In the genomic region with DNA sequence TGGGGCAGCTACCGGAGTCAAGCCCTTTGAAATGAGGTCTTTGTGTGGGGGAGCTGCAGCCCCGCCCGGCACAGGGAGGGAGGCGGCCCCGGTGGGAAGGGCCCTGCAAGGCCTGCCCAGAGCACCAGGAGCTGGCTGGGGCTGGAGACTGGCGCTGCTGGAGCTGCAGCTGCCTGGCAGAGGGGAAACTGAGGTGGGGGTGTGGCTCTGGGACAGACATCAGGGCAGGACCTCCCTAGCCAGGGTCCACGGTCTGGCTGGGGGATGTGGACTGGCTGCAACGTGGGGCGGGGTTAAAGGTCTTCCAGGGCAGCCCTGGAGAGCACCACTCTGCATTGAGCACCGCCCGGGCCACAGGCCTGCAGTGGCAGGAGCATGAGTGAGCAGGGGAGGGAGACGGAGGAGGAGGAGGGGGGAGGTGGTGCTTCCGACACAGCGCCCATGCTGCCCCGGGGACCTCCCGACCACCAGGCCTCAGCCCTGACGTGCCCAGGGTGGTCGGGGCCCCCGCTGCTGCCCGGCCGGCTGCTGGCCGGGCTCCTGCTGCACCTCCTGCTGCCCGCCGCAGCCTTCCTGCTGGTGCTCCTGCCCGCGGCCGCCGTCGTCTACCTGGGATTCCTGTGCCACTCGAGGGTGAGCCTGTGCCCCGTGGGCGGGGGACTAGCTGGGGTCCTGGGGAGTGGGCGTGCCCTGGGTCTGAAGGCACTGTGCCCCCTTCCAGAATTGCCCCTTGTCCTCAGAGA, we compare ENCODE assay signal across 13 cellular contexts. TPM values are rescaled to one million over a fixed set of nuclear protein-coding genes. Genes with fewer than 3 reads are reported as not detected.
A peak's percentile ranks its signal among the peaks of the same experiment; 100 is the strongest.
DNase-seq lines count a peak whose midpoint lies in the region; ATAC-seq and TF ChIP-seq lines count a peak whose summit lies in the region.
"Had no signal": no experiment of that assay in that cellular context is flagged by ENCODE, and none has a peak within 500 bp of the region (broad histone marks: within the 10 kb centered on the region; RNA-seq: fewer than 3 reads in every experiment).

No MANE protein-coding gene starts in this region.

- peak; percentile 37 for DNase-seq in D341Med (ENCODE audit: low spot score)
- DNase-seq in esophagus muscularis mucosa (ENCODE audit: extremely low spot score), result no peak
- DNase-seq in neuronal stem cell (ENCODE audit: low spot score), result no peak
- no peak for DNase-seq in activated naive CD4-positive, alpha-beta T cell treated with Interleukin-2 at 50 U/mL for 16 hours
- DNase-seq in NCI-H2196 treated with DMSO at 0.1 percent for 48 hours (lab: John Stamatoyannopoulos, UW; ENCODE audit: unreplicated experiment), result no peak
- DNase-seq: colonic mucosa; NCI-H1930; stimulated activated CD4-positive, alpha-beta T cell treated with anti-CD3 and anti-CD28 coated beads, Interleukin-15, amount 100 ng/mL, for 24 hours had no signal

- H3K23ac ChIP-seq in neuronal stem cell (ENCODE audit: low read depth, low read length, poor library complexity), result peak overlapping the region; percentile 97

- peak overlapping the region; percentile 99 for H4K91ac ChIP-seq in neuronal stem cell (ENCODE audit: low read depth, low read length, poor library complexity)

- peak overlapping the region; percentile 70 for H4K8ac ChIP-seq in neuronal stem cell (ENCODE audit: low read depth, low read length)

- H2AK5ac ChIP-seq in neuronal stem cell (ENCODE audit: low read depth, low read length), result peak overlapping the region; percentile 100

- H2AFZ ChIP-seq in neuronal stem cell (ENCODE audit: low read length), result peak overlapping the region; percentile 34

- H3K18ac ChIP-seq in neuronal stem cell (ENCODE audit: low read length), result peak overlapping the region; percentile 99

- TF ChIP-seq POLR2A in esophagus muscularis mucosa (IDR thresholded peaks at IDR 0.05; ENCODE audit: low read depth), result no peak
- TF ChIP-seq POLR2A in gastroesophageal sphincter (IDR thresholded peaks at IDR 0.05), result no peak

- peak overlapping the region; percentile 89 for H3K4ac ChIP-seq in neuronal stem cell (ENCODE audit: low read length)

- peak overlapping the region; percentile 99 for H2BK15ac ChIP-seq in neuronal stem cell (ENCODE audit: low read length)

- H3K14ac ChIP-seq in neuronal stem cell (ENCODE audit: low read length), result peak overlapping the region; percentile 94

- 55% methylated on average over 10 of the region's 33 CpGs for WGBS in esophagus muscularis mucosa
- whole genome bisulfite sequencing in neuronal stem cell (ENCODE audit: extremely low coverage in 2 of 2, insufficient read length in 2 of 2, insufficient replicate concordance in 1 of 2), 2 donors, result no CpG with 5 or more reads among the region's 33 CpGs
- no CpG with 5 or more reads among the region's 33 CpGs for WGBS in gastroesophageal sphincter (ENCODE audit: low coverage in 1 of 2), 2 donors

- H2BK120ac ChIP-seq in neuronal stem cell (ENCODE audit: low read depth, low read length), result peak overlapping the region; percentile 100

- H2BK12ac ChIP-seq in neuronal stem cell (ENCODE audit: low read length), result peak overlapping the region; percentile 95

- peak overlapping the region; percentile 57 for H3K4me2 ChIP-seq in neuronal stem cell (ENCODE audit: insufficient read depth, low read length, poor library complexity, severe bottlenecking)

- H3K36me3 ChIP-seq in HUES48 (ENCODE audit: control insufficient read depth, insufficient read depth, low read length) (no peaks in the 10 kb centered on the region), esophagus muscularis mucosa (no peaks in the 10 kb centered on the region), neuronal stem cell (replicated peaks in 1 of 2; ENCODE audit: control insufficient read depth in 2 of 2, insufficient read depth in 2 of 2, low read length in 2 of 2) (no peaks in the 10 kb centered on the region), gastroesophageal sphincter (no peaks in the 10 kb centered on the region)
- H3K36me3 ChIP-seq: colonic mucosa had no signal

- peaks cover 1% of the 10 kb centered on the region for H3K79me1 ChIP-seq in neuronal stem cell (ENCODE audit: low read depth, low read length)

- H3K4me3 ChIP-seq in HUES48 (ENCODE audit: low read depth, low read length), result no peak overlapping the region; the same call in 1 of the 2 replicates
- H3K4me3 ChIP-seq in esophagus muscularis mucosa, result no peak overlapping the region
- no peak overlapping the region for H3K4me3 ChIP-seq in neuronal stem cell (ENCODE audit: low read length in 2 of 2)
- no peak overlapping the region for H3K4me3 ChIP-seq in gastroesophageal sphincter
- H3K4me3 ChIP-seq: colonic mucosa had no signal

- H3K9me3 ChIP-seq in HUES48 (ENCODE audit: control insufficient read depth, insufficient read depth, low read length), result no peaks in the 10 kb centered on the region
- no peaks in the 10 kb centered on the region for H3K9me3 ChIP-seq in esophagus muscularis mucosa
- H3K9me3 ChIP-seq in neuronal stem cell (replicated peaks in 1 of 2; ENCODE audit: control insufficient read depth in 2 of 2, insufficient read depth in 1 of 2, low read depth in 1 of 2, low read length in 2 of 2), result peaks cover 0 to 3% of the 10 kb centered on the region in 2 donors
- no peaks in the 10 kb centered on the region for H3K9me3 ChIP-seq in gastroesophageal sphincter
- H3K9me3 ChIP-seq: colonic mucosa had no signal

- intact Hi-C loops in esophagus muscularis mucosa (cut with DNase I), result no loop called here

- ATAC-seq in gastroesophageal sphincter (no peak), GM21786 (IDR thresholded peaks at IDR 0.05; ENCODE audit: unreplicated experiment) (no peak)

- TF ChIP-seq CTCF in esophagus muscularis mucosa (IDR thresholded peaks at IDR 0.05) (no peak), gastroesophageal sphincter (IDR thresholded peaks at IDR 0.05) (no peak)

- H3K27me3 ChIP-seq in HUES48 (ENCODE audit: control insufficient read depth, insufficient read depth, low read length), result no peaks in the 10 kb centered on the region
- no peaks in the 10 kb centered on the region for H3K27me3 ChIP-seq in esophagus muscularis mucosa
- H3K27me3 ChIP-seq in neuronal stem cell (ENCODE audit: control insufficient read depth in 3 of 3, insufficient read depth in 3 of 3, low read depth in 1 of 3, low read length in 3 of 3), result no peaks in the 10 kb centered on the region
- H3K27me3 ChIP-seq in gastroesophageal sphincter, result no peaks in the 10 kb centered on the region

- H3K9ac ChIP-seq in HUES48 (ENCODE audit: low read depth, low read length) (no peak overlapping the region), neuronal stem cell (ENCODE audit: low read depth, low read length, poor library complexity) (peak overlapping the region; percentile 84)

- TF ChIP-seq EP300 in esophagus muscularis mucosa (IDR thresholded peaks at IDR 0.05) (no peak), gastroesophageal sphincter (IDR thresholded peaks at IDR 0.05) (no peak)

- H3K4me1 ChIP-seq in HUES48 (ENCODE audit: control insufficient read depth, insufficient read depth, low read length), result peaks cover 26% of the 10 kb centered on the region
- peaks cover 31 to 74% (median 56%) of the 10 kb centered on the region in 4 donors for H3K4me1 ChIP-seq in esophagus muscularis mucosa
- H3K4me1 ChIP-seq in neuronal stem cell (ENCODE audit: control insufficient read depth in 2 of 2, insufficient read depth in 1 of 2, low read depth in 1 of 2, low read length in 2 of 2), result peaks cover 21 to 43% of the 10 kb centered on the region in 2 donors
- H3K4me1 ChIP-seq in gastroesophageal sphincter, result peaks cover 0 to 63% (median 15%) of the 10 kb centered on the region in 3 donors
- H3K4me1 ChIP-seq: colonic mucosa had no signal

- H3K27ac ChIP-seq in HUES48 (ENCODE audit: low read depth, low read length) (peak overlapping the region; percentile 27), esophagus muscularis mucosa (replicated peaks in 1 of 4) (peak overlapping the region in 3 of 4 donors; percentile 5 to 98 (median 28)), neuronal stem cell (replicated peaks; ENCODE audit: low read length) (peak overlapping the region; percentile 58), gastroesophageal sphincter (peak overlapping the region in 2 of 4 donors; percentile 78 to 97)
- H3K27ac ChIP-seq: colonic mucosa had no signal

- peak overlapping the region; percentile 93 for H2BK5ac ChIP-seq in neuronal stem cell (ENCODE audit: low read length)

RNA-seq across cellular contexts. Expression of a gene that starts 4.8 kb away (rescaled TPM):
- total RNA-seq in esophagus muscularis mucosa (10 to 100 TPM in 2 of 4 donors, 1 to 10 TPM in 2; 8.1 to 19.2 (median 9.8) TPM), gastroesophageal sphincter (10 to 100 TPM in 2 of 4 donors, 1 to 10 TPM in 2; 8.7 to 16.9 (median 10.3) TPM)
- 2.0 TPM for polyA plus RNA-seq in neuronal stem cell (2013, experiment 1 of 2)
- 2.0 TPM for polyA plus RNA-seq in neuronal stem cell (2013, experiment 2 of 2)
- total RNA-seq: activated T-helper 17 cell treated with anti-CD3 and anti-CD28 coated beads, Interleukin-2, amount 50 U/mL, for 72 hours; glomerular endothelial cell had no signal

RNA-seq across cellular contexts. Expression of a gene that starts 9.6 kb away (rescaled TPM):
- total RNA-seq in esophagus muscularis mucosa, result 100 to 1,000 TPM in 2 of 4 donors, 10 to 100 TPM in 2; 99.7 to 168 (median 116) TPM
- 5.0 TPM for polyA plus RNA-seq in neuronal stem cell (2013, experiment 1 of 2)
- 4.8 TPM for polyA plus RNA-seq in neuronal stem cell (2013, experiment 2 of 2)
- 100 to 1,000 TPM in 2 of 4 donors, 10 to 100 TPM in 2; 59.8 to 137 (median 96.4) TPM for total RNA-seq in gastroesophageal sphincter

RNA-seq across cellular contexts. Expression of a gene that starts 18.8 kb away (rescaled TPM):
- total RNA-seq in esophagus muscularis mucosa, result 100 to 1,000 TPM; 144 to 175 (median 155) TPM
- polyA plus RNA-seq in neuronal stem cell (2013, experiment 1 of 2), result 132 TPM
- 135 TPM for polyA plus RNA-seq in neuronal stem cell (2013, experiment 2 of 2)
- 100 to 1,000 TPM; 121 to 215 (median 159) TPM for total RNA-seq in gastroesophageal sphincter

RNA-seq across cellular contexts. Expression of a gene that starts 23.6 kb away (rescaled TPM):
- total RNA-seq in esophagus muscularis mucosa (1 to 10 TPM in 1 of 4 donors, under 1 TPM in 3; 0.32 to 2.4 (median 0.58) TPM), gastroesophageal sphincter (1 to 10 TPM in 1 of 4 donors, under 1 TPM in 2, not detected in 1; 0.47 to 1.1 (median 0.94) TPM)
- polyA plus RNA-seq in neuronal stem cell (2013, experiment 1 of 2), result 0.45 TPM
- polyA plus RNA-seq in neuronal stem cell (2013, experiment 2 of 2), result 0.42 TPM
- total RNA-seq: glomerular endothelial cell had no signal

RNA-seq across cellular contexts. Expression of a gene that starts 26.8 kb away (rescaled TPM):
- total RNA-seq in esophagus muscularis mucosa (100 to 1,000 TPM in 2 of 4 donors, 10 to 100 TPM in 2; 73.4 to 136 (median 108) TPM), gastroesophageal sphincter (100 to 1,000 TPM in 2 of 4 donors, 10 to 100 TPM in 2; 31.6 to 248 (median 127) TPM)
- polyA plus RNA-seq in neuronal stem cell (2013, experiment 1 of 2), result 91.8 TPM
- polyA plus RNA-seq in neuronal stem cell (2013, experiment 2 of 2), result 90.5 TPM
